ENCODE assay signal across 1 cellular context in the genomic region with DNA sequence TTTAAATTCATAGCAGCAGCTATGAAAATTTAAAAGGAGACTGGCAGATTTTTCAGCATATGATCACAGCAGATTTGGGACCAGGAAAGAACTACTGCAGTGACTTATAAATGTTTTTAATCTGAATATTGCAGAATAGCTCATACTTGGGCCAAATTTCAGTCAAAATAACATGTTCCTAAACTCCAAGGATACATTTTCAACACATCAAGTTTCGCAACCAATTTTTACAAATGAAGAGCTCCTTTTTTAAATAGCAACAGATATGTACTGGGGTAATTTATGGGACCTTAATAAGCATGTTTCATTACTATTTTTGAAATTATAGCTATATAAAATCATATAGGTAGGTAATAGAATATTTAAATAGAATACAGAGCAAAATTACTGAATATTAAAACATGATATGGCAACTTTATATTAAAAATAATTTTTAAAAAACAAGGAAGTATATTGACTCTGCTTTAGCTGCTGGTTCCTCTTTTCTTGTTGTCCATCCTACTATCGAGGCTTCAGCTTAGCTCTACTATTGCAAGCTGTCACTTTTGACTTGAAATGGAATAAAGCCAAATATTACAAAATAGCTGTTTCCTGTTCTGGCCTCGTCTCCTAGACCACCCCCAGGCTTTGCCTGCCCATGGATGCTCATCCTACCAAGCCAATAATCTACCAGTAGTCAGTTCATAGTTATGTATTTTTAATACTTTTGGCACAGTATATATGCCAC.
TF ChIP-seq lines count a peak whose summit lies in the region.

No MANE protein-coding gene starts in this region.

TF ChIP-seq in K562, 482 proteins besides CTCF, POLR2A, EP300 and RAD21 (continued from another document):
- no peak for TF ChIP-seq NCOA4 (IDR thresholded peaks at IDR 0.05; ENCODE audit: partially characterized antibody)
- no peak for TF ChIP-seq BCL6 (CRISPR knock-in tag; IDR thresholded peaks at IDR 0.05)
- no peak for TF ChIP-seq NFE2 (IDR thresholded peaks at IDR 0.05; ENCODE audit: low read depth)
- no peak for TF ChIP-seq CEBPG (CRISPR knock-in tag; IDR thresholded peaks at IDR 0.05)
- peak; percentile 20 to 54; a peak in 2 of 4 replicates for TF ChIP-seq CEBPG (tag; conservative IDR thresholded peaks at IDR 0.05 in 1 of 2, IDR thresholded peaks at IDR 0.05 in 1 of 2)
- TF ChIP-seq NFIC (IDR thresholded peaks at IDR 0.05): peak; percentile 64
